In genomic region chr7:41117431-41117830, GRCh38 we compare ENCODE assay signal across 13 cellular contexts.
DNase-seq lines count a peak whose midpoint lies in the region; ATAC-seq and TF ChIP-seq lines count a peak whose summit lies in the region.
"Had no signal": no experiment of that assay in that cellular context is flagged by ENCODE, and none has a peak within 500 bp of the region (broad histone marks: within the 10 kb centered on the region; RNA-seq: fewer than 3 reads in every experiment).

No MANE protein-coding gene starts in this region.

- no peak overlapping the region for H3K23ac ChIP-seq in IMR-90 (ENCODE audit: low read depth, low read length)
- no peak overlapping the region for H3K23ac ChIP-seq in mesendoderm (ENCODE audit: low read length)

- H2AFZ ChIP-seq in IMR-90 (replicated peaks; ENCODE audit: low read length, poor library complexity) = no peak overlapping the region

- H3K4me3 ChIP-seq in IMR-90 (ENCODE audit: insufficient read depth, low read depth, low read length) (no peak overlapping the region), epithelial cell of esophagus (ENCODE audit: low read length) (no peak overlapping the region), mesendoderm (ENCODE audit: low read length) (no peak overlapping the region), HAP-1 (no peak overlapping the region), heart left ventricle (no peak overlapping the region), right lobe of liver (no peak overlapping the region)

- dilution Hi-C loops in IMR-90 (cut with HindIII; ENCODE audit: low sequenced_read_pairs, unreplicated experiment) = no loop called here

- WGBS in IMR-90 (ENCODE audit: extremely low coverage in 2 of 2, insufficient read length in 1 of 2), 2 experiments = no CpG with 5 or more reads among the region's 2 CpGs
- WGBS in mesendoderm (ENCODE audit: extremely low coverage, insufficient coverage, low lambda C conversion rate) = no CpG with 5 or more reads among the region's 2 CpGs
- 89 to 95% (median 94%) methylated on average over 2 of the region's 2 CpGs for WGBS in heart left ventricle, 4 donors
- 85% methylated on average over 2 of the region's 2 CpGs for WGBS in right lobe of liver (ENCODE audit: insufficient coverage, low coverage, low lambda C conversion rate, missing lambda C conversion rate)

- H3K4me2 ChIP-seq in IMR-90 (ENCODE audit: low read depth, low read length) (no peak overlapping the region), mesendoderm (ENCODE audit: low read length) (no peak overlapping the region)

- BruUV-seq in IMR-90 (replicated peaks; lab: Mats Ljungman, UMichigan) = no TSS peak

- no peaks in the 10 kb centered on the region for H3K9me3 ChIP-seq in IMR-90 (ENCODE audit: control insufficient read depth, insufficient read depth, low read length)
- no peaks in the 10 kb centered on the region for H3K9me3 ChIP-seq in HAP-1
- H3K9me3 ChIP-seq in heart left ventricle = no peaks in the 10 kb centered on the region
- H3K9me3 ChIP-seq in right lobe of liver = no peaks in the 10 kb centered on the region

- no peak for TF ChIP-seq CTCF in IMR-90 (conservative IDR thresholded peaks at IDR 0.05; ENCODE audit: low read depth, low read length)
- no peak for TF ChIP-seq CTCF in RWPE1 (conservative IDR thresholded peaks at IDR 0.05; ENCODE audit: low read depth)
- TF ChIP-seq CTCF in epithelial cell of esophagus (IDR thresholded peaks at IDR 0.05; ENCODE audit: insufficient read depth, low read depth, low read length, missing control alignments) = no peak
- TF ChIP-seq CTCF in heart left ventricle (IDR thresholded peaks at IDR 0.05) = no peak
- no peak for TF ChIP-seq CTCF in right lobe of liver (IDR thresholded peaks at IDR 0.05)

- H2BK5ac ChIP-seq in IMR-90 (ENCODE audit: low read depth, low read length, poor library complexity, severe bottlenecking) (no peak overlapping the region), mesendoderm (ENCODE audit: low read length) (no peak overlapping the region)

- H3K56ac ChIP-seq in IMR-90 (ENCODE audit: extremely low read depth, insufficient read depth, low read length) (no peak overlapping the region), mesendoderm (ENCODE audit: low read length) (no peak overlapping the region)

- H3K9me1 ChIP-seq in IMR-90 (ENCODE audit: insufficient read depth, low read length) = no peaks in the 10 kb centered on the region

- POLR2A ChIA-PET in IMR-90 (lab: Charles Lee; ENCODE audit: unreplicated experiment) (no interaction called here), RWPE1 (lab: Yijun Ruan, JAX; ENCODE audit: low non-redundant PET) (no interaction called here)

- H2AK5ac ChIP-seq in IMR-90 (ENCODE audit: low read depth, low read length) (no peak overlapping the region), mesendoderm (ENCODE audit: low read length) (no peak overlapping the region)

- H2AK9ac ChIP-seq in IMR-90 (replicated peaks; ENCODE audit: low read depth, low read length, poor library complexity) = no peak overlapping the region

- H3K4ac ChIP-seq in IMR-90 (ENCODE audit: low read depth, low read length) = peak overlapping the region; percentile 29; the same call in 1 of the 2 replicates
- no peak overlapping the region for H3K4ac ChIP-seq in mesendoderm (ENCODE audit: low read depth, low read length)

- peak overlapping the region; percentile 48; the same call in 1 of the 2 replicates for H2BK20ac ChIP-seq in IMR-90 (ENCODE audit: low read depth, low read length)

- TF ChIP-seq POLR2A in IMR-90 (IDR thresholded peaks at IDR 0.05; ENCODE audit: low read depth, low read length) = no peak
- TF ChIP-seq POLR2A in heart left ventricle (IDR thresholded peaks at IDR 0.05) = no peak
- TF ChIP-seq POLR2A in right lobe of liver (IDR thresholded peaks at IDR 0.05) = no peak

- ATAC-seq in IMR-90 (ENCODE audit: low read depth) (no peak), sciatic nerve (no peak), heart left ventricle (no peak), right lobe of liver (no peak)
- ATAC-seq: HepG2 had no signal

- no peaks in the 10 kb centered on the region for H3K79me2 ChIP-seq in mesendoderm (ENCODE audit: control insufficient read depth, insufficient read depth, low read length)

- no peaks in the 10 kb centered on the region for H3K27me3 ChIP-seq in IMR-90 (ENCODE audit: control insufficient read depth, insufficient read depth, low read length)
- H3K27me3 ChIP-seq in mesendoderm (ENCODE audit: insufficient read depth, low read length, poor library complexity) = no peaks in the 10 kb centered on the region
- no peaks in the 10 kb centered on the region for H3K27me3 ChIP-seq in HAP-1 (ENCODE audit: low read depth)
- no peaks in the 10 kb centered on the region for H3K27me3 ChIP-seq in heart left ventricle
- H3K27me3 ChIP-seq in right lobe of liver = no peaks in the 10 kb centered on the region

- no peak overlapping the region for H4K91ac ChIP-seq in IMR-90 (ENCODE audit: insufficient read depth, low read depth, low read length)

- H3K14ac ChIP-seq in IMR-90 (replicated peaks; ENCODE audit: low read depth, low read length) = peak overlapping the region; percentile 85

- H3K36me3 ChIP-seq in IMR-90 (ENCODE audit: control insufficient read depth, insufficient read depth, low read length) (no peaks in the 10 kb centered on the region), mesendoderm (ENCODE audit: control insufficient read depth, insufficient read depth, low read length) (no peaks in the 10 kb centered on the region), HAP-1 (replicated peaks) (no peaks in the 10 kb centered on the region), heart left ventricle (no peaks in the 10 kb centered on the region), right lobe of liver (no peaks in the 10 kb centered on the region)

- no peak overlapping the region; the same call in 1 of the 2 replicates for H4K5ac ChIP-seq in IMR-90 (ENCODE audit: low read depth, low read length)
- H4K5ac ChIP-seq in mesendoderm (ENCODE audit: low read length) = no peak overlapping the region

- H2BK15ac ChIP-seq in IMR-90 (ENCODE audit: low read depth, low read length) (peak overlapping the region; percentile 64; the same call in 1 of the 3 replicates), mesendoderm (replicated peaks; ENCODE audit: low read depth) (no peak overlapping the region)

- DNase-seq in IMR-90 (no peak), RWPE1 (ENCODE audit: low spot score) (peak; percentile 34), epithelial cell of esophagus (ENCODE audit: low read depth) (peak; percentile 86), mesendoderm (no peak), sciatic nerve (ENCODE audit: low spot score) (no peak), HAP-1 (ENCODE audit: low spot score in 2 of 2) (no peak), heart left ventricle (no peak), right lobe of liver (no peak)
- DNase-seq: C1 segment of cervical spinal cord; Calu3; CD4-positive, alpha-beta T cell; DMS 273 treated with DMSO at 0.1 percent for 48 hours had no signal

- H3K4me1 ChIP-seq in IMR-90 (ENCODE audit: control insufficient read depth, insufficient read depth, low read length) = 0 out of 2 replicates have a peak, but pooled peaks cover 2% of the 10 kb centered on the region
- H3K4me1 ChIP-seq in mesendoderm (ENCODE audit: control insufficient read depth, low read depth, low read length) = no peaks in the 10 kb centered on the region
- H3K4me1 ChIP-seq in HAP-1 = no peaks in the 10 kb centered on the region
- no peaks in the 10 kb centered on the region for H3K4me1 ChIP-seq in heart left ventricle
- no peaks in the 10 kb centered on the region for H3K4me1 ChIP-seq in right lobe of liver

- no peaks in the 10 kb centered on the region for H4K20me1 ChIP-seq in IMR-90 (ENCODE audit: insufficient read depth, low read length)

- H2BK120ac ChIP-seq in IMR-90 (ENCODE audit: low read depth, low read length) = peak overlapping the region; percentile 70
- H2BK120ac ChIP-seq in mesendoderm (ENCODE audit: low read depth, low read length) = no peak overlapping the region

- TF ChIP-seq RAD21 in IMR-90 (IDR thresholded peaks at IDR 0.05; ENCODE audit: low read length) = no peak

- H3K9ac ChIP-seq in IMR-90 (ENCODE audit: low read depth, low read length) (no peak overlapping the region), mesendoderm (ENCODE audit: low read length) (no peak overlapping the region)

- intact Hi-C loops in IMR-90 (cut with micrococcal nuclease) (no loop called here), sciatic nerve (cut with DNase I) (no loop called here), heart left ventricle (cut with DNase I) (no loop called here), right lobe of liver (cut with DNase I) (no loop called here)

- in situ Hi-C loops in IMR-90 (cut with MboI; ENCODE audit: low sequenced_read_pairs) = no loop called here
- in situ Hi-C loops in HAP-1 (cut with MboI; ENCODE audit: low sequenced_read_pairs) = no loop called here

- peak overlapping the region in 1 of 2 experiments; percentile 31; a peak in 1 of 4 replicates for H4K8ac ChIP-seq in IMR-90 (ENCODE audit: low read depth in 2 of 2, low read length in 2 of 2)
- peak overlapping the region; percentile 39 for H4K8ac ChIP-seq in mesendoderm (ENCODE audit: low read depth, low read length)

- H3K27ac ChIP-seq in IMR-90 (ENCODE audit: insufficient read depth, low read length) (no peak overlapping the region), RWPE1 (no peak overlapping the region), mesendoderm (ENCODE audit: low read depth, low read length) (no peak overlapping the region), heart left ventricle (no peak overlapping the region), right lobe of liver (no peak overlapping the region)

- CTCF ChIA-PET in IMR-90 (lab: Yijun Ruan, JAX) (interaction anchor here (1.4 kb wide), 1 partner anchor 11 kb away, joined by 3 read pairs; no protein-coding TSS in a partner anchor), RWPE1 (lab: Yijun Ruan, JAX) (interaction anchor here (0.6 kb wide), 2 partner anchors 432 to 820 kb away, joined by 3 read pairs; no protein-coding TSS in a partner anchor)

- H3K18ac ChIP-seq in IMR-90 (ENCODE audit: low read depth, low read length) (peak overlapping the region; percentile 38; the same call in 1 of the 2 replicates), mesendoderm (ENCODE audit: low read length) (no peak overlapping the region)

- H3K79me1 ChIP-seq in IMR-90 (ENCODE audit: low read depth in 1 of 2, low read length in 2 of 2) (no peaks in the 10 kb centered on the region), mesendoderm (ENCODE audit: low read length) (no peaks in the 10 kb centered on the region)

TF ChIP-seq in IMR-90, 13 proteins besides CTCF, POLR2A, EP300 and RAD21 (continues in another document):
- no peak for TF ChIP-seq BHLHE40 (IDR thresholded peaks at IDR 0.05; ENCODE audit: low read depth, low read length)
- no peak for TF ChIP-seq SMC3 (IDR thresholded peaks at IDR 0.05; ENCODE audit: low read depth, low read length)
- no peak for TF ChIP-seq MAZ (IDR thresholded peaks at IDR 0.05; ENCODE audit: borderline replicate concordance, low read depth, low read length)
- no peak for TF ChIP-seq MAFK (IDR thresholded peaks at IDR 0.05; ENCODE audit: low read depth, low read length)
- no peak for TF ChIP-seq NFE2L2 (IDR thresholded peaks at IDR 0.05; ENCODE audit: low read depth, low read length)
- no peak for TF ChIP-seq CHD1 (IDR thresholded peaks at IDR 0.05; ENCODE audit: low read depth, low read length)

Comparison
In these comparisons a context has a peak if more than half of its experiments do, and no peak if none do; other contexts are left out.
1. DNase-seq: peak in RWPE1 (single experiment) and epithelial cell of esophagus (single experiment); none in IMR-90 (single experiment), mesendoderm (single experiment), sciatic nerve (single experiment), HAP-1 (0 of 2), heart left ventricle (0 of 5) and right lobe of liver (0 of 3).